ENCODE assay signal across 1 cellular context in the genomic region with DNA sequence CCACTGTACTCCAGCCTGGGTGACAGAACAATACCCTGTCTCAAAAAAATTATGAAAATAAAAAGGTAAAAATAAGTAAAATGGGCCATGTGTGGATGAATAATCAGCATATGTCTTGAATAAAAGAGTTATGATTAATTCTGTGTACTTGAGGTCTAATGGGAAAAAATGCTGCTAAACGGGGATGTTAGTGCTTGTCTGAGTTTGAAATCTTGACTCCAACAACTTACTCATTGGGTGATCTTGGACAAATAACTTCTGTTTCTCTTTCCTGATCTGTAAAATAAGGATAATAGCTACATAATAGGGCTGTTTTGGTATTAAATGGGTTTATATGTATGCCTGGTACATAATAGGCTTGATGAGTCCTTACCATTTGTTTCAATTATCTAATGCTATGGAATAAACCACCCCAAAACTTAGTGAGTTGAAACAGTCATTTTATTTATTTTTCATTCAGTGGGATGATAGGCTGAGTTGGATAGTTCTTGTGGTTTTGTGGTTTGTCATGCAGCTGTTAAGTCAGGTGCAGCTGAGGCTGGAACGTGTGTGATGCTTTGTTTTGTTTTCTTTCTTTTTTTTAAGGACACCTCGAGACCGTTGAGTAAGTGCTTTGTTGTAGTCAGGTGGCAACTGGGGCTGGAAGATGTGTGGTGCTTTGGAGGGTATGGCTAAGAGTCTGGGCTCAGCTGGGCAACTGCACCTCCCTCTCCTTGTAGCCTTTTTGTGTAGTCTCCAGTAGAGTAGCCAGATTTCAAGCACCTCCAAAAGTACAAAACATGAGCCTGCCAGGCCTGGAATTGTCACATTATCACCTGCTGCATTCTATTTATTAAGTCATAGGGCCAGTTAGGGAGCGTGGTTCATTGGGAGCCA.
TF ChIP-seq lines count a peak whose summit lies in the region.

No MANE protein-coding gene starts in this region.

TF ChIP-seq in HEK293, 187 proteins besides CTCF, POLR2A, EP300 and RAD21 (continued from another document):
- TF ChIP-seq, protein P1, sequence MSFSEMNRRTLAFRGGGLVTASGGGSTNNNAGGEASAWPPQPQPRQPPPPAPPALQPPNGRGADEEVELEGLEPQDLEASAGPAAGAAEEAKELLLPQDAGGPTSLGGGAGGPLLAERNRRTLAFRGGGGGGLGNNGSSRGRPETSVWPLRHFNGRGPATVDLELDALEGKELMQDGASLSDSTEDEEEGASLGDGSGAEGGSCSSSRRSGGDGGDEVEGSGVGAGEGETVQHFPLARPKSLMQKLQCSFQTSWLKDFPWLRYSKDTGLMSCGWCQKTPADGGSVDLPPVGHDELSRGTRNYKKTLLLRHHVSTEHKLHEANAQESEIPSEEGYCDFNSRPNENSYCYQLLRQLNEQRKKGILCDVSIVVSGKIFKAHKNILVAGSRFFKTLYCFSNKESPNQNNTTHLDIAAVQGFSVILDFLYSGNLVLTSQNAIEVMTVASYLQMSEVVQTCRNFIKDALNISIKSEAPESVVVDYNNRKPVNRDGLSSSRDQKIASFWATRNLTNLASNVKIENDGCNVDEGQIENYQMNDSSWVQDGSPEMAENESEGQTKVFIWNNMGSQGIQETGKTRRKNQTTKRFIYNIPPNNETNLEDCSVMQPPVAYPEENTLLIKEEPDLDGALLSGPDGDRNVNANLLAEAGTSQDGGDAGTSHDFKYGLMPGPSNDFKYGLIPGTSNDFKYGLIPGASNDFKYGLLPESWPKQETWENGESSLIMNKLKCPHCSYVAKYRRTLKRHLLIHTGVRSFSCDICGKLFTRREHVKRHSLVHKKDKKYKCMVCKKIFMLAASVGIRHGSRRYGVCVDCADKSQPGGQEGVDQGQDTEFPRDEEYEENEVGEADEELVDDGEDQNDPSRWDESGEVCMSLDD (tag by site-specific recombination; IDR thresholded peaks at IDR 0.05): no peak
- TF ChIP-seq, protein P2, sequence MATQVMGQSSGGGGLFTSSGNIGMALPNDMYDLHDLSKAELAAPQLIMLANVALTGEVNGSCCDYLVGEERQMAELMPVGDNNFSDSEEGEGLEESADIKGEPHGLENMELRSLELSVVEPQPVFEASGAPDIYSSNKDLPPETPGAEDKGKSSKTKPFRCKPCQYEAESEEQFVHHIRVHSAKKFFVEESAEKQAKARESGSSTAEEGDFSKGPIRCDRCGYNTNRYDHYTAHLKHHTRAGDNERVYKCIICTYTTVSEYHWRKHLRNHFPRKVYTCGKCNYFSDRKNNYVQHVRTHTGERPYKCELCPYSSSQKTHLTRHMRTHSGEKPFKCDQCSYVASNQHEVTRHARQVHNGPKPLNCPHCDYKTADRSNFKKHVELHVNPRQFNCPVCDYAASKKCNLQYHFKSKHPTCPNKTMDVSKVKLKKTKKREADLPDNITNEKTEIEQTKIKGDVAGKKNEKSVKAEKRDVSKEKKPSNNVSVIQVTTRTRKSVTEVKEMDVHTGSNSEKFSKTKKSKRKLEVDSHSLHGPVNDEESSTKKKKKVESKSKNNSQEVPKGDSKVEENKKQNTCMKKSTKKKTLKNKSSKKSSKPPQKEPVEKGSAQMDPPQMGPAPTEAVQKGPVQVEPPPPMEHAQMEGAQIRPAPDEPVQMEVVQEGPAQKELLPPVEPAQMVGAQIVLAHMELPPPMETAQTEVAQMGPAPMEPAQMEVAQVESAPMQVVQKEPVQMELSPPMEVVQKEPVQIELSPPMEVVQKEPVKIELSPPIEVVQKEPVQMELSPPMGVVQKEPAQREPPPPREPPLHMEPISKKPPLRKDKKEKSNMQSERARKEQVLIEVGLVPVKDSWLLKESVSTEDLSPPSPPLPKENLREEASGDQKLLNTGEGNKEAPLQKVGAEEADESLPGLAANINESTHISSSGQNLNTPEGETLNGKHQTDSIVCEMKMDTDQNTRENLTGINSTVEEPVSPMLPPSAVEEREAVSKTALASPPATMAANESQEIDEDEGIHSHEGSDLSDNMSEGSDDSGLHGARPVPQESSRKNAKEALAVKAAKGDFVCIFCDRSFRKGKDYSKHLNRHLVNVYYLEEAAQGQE (tag by site-specific recombination; IDR thresholded peaks at IDR 0.05): 0 out of 2 replicates have a peak, but pooled peaks have one; percentile 33
- TF ChIP-seq ZFP3 (tag by site-specific recombination; IDR thresholded peaks at IDR 0.05; ENCODE audit: low read depth): no peak
- no peak for TF ChIP-seq ZNF639 (tag by site-specific recombination; IDR thresholded peaks at IDR 0.05)
- no peak for TF ChIP-seq ZNF624 (tag by site-specific recombination; IDR thresholded peaks at IDR 0.05)
- TF ChIP-seq ZNF391 (tag by site-specific recombination; IDR thresholded peaks at IDR 0.05; ENCODE audit: borderline replicate concordance, low read depth): no peak
- peak; percentile 55; the same call in 1 of the 2 replicates for TF ChIP-seq SP7 (tag by site-specific recombination; IDR thresholded peaks at IDR 0.05)
- TF ChIP-seq KLF7 (tag by site-specific recombination; IDR thresholded peaks at IDR 0.05; ENCODE audit: borderline replicate concordance): no peak
- TF ChIP-seq ZBTB1 (tag by site-specific recombination; IDR thresholded peaks at IDR 0.05): 0 out of 2 replicates have a peak, but pooled peaks have one; percentile 17
